ENCODE assay signal across 17 cellular contexts in the genomic region with DNA sequence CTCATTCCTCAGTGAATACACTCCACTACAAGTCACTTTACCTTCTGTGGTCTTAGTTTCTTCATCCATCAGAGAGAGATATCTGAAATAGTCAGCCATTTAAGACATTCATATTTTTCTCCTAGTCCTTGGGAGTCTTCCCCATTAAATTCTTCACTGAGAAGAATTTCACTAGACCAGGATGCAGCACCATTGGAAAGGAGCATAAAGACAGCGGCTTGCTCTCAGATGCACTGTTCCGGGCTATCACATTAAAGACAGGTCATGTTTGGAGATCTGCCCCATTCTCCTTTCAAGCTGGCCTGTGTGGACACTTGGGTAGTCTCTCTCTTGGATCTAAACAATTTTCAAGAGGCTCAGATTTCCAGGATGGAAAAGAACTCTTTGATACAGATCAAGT. TPM values are rescaled to one million over a fixed set of nuclear protein-coding genes. Genes with fewer than 3 reads are reported as not detected.
A peak's percentile ranks its signal among the peaks of the same experiment; 100 is the strongest.
DNase-seq lines count a peak whose midpoint lies in the region; ATAC-seq, FAIRE-seq and TF ChIP-seq lines count a peak whose summit lies in the region.
"Had no signal": no experiment of that assay in that cellular context is flagged by ENCODE, and none has a peak within 500 bp of the region (broad histone marks: within the 10 kb centered on the region; RNA-seq: fewer than 3 reads in every experiment).

No MANE protein-coding gene starts in this region.

- peak overlapping the region; percentile 45 to 64 for H3K4ac ChIP-seq in mesenchymal stem cell (ENCODE audit: low read depth in 1 of 2, low read length in 2 of 2)

- no peaks in the 10 kb centered on the region for H3K27me3 ChIP-seq in Loucy (ENCODE audit: insufficient read depth, low read length, poor library complexity, severe bottlenecking)
- no peaks in the 10 kb centered on the region for H3K27me3 ChIP-seq in K562 (ENCODE audit: control insufficient read depth in 2 of 2, insufficient read depth in 2 of 2, low read length in 2 of 2)
- no peaks in the 10 kb centered on the region for H3K27me3 ChIP-seq in mesenchymal stem cell (ENCODE audit: control insufficient read depth in 1 of 2, insufficient read depth in 1 of 2, low read length in 2 of 2)
- H3K27me3 ChIP-seq in smooth muscle cell (ENCODE audit: low read depth): no peaks in the 10 kb centered on the region
- no peaks in the 10 kb centered on the region for H3K27me3 ChIP-seq in upper lobe of right lung

- 0 out of 2 replicates have a peak, but pooled peaks cover 5% of the 10 kb centered on the region for H3F3A ChIP-seq in Loucy (ENCODE audit: low read depth)
- H3F3A ChIP-seq in smooth muscle cell (ENCODE audit: low read depth): no peaks in the 10 kb centered on the region

- no peak overlapping the region for H2BK120ac ChIP-seq in mesenchymal stem cell (ENCODE audit: low read depth, low read length)

- H3K79me1 ChIP-seq in mesenchymal stem cell (replicated peaks; ENCODE audit: low read length, poor library complexity, severe bottlenecking): no peaks in the 10 kb centered on the region

- peak overlapping the region; percentile 73 for H2AFZ ChIP-seq in Loucy (ENCODE audit: low read length)
- peak overlapping the region; percentile 4; the same call in 1 of the 2 replicates for H2AFZ ChIP-seq in K562 (ENCODE audit: low read depth, low read length)
- no peak overlapping the region for H2AFZ ChIP-seq in mesenchymal stem cell (ENCODE audit: low read depth, low read length)
- peak overlapping the region; percentile 26 for H2AFZ ChIP-seq in smooth muscle cell (ENCODE audit: low read depth)

- CTCF ChIA-PET in K562 (lab: Yijun Ruan, JAX; ENCODE audit: low intra/inter-chr PET ratio): interaction anchor here (0.6 kb wide), 1 partner anchor 1053 kb away, joined by 9 read pairs; no protein-coding TSS in a partner anchor

- peak overlapping the region; percentile 32 to 43 for H2BK12ac ChIP-seq in mesenchymal stem cell (ENCODE audit: low read length in 2 of 2)

- POLR2A ChIA-PET in K562 (lab: Yijun Ruan, JAX): no interaction called here

- peak overlapping the region in 1 of 2 experiments; percentile 6 for H3K18ac ChIP-seq in mesenchymal stem cell (ENCODE audit: low read depth in 1 of 2, low read length in 2 of 2)

- H3K4me1 ChIP-seq in Loucy (ENCODE audit: insufficient read depth, low read length, poor library complexity, severe bottlenecking): peaks cover 21% of the 10 kb centered on the region
- H3K4me1 ChIP-seq in K562 (replicated peaks in 1 of 2; ENCODE audit: control insufficient read depth in 2 of 2, insufficient read depth in 2 of 2, low read length in 2 of 2): no peaks in the 10 kb centered on the region
- peaks cover 4% of the 10 kb centered on the region for H3K4me1 ChIP-seq in mesenchymal stem cell (ENCODE audit: control insufficient read depth, insufficient read depth, low read depth, low read length)
- H3K4me1 ChIP-seq in smooth muscle cell (ENCODE audit: low read depth): peaks cover 7% of the 10 kb centered on the region
- no peaks in the 10 kb centered on the region for H3K4me1 ChIP-seq in upper lobe of right lung

- H3K4me2 ChIP-seq in Loucy (ENCODE audit: low read depth, low read length, poor library complexity, severe bottlenecking) (peak overlapping the region; percentile 87), K562 (ENCODE audit: insufficient read depth, low read length) (no peak overlapping the region), mesenchymal stem cell (ENCODE audit: low read length, poor library complexity, severe bottlenecking) (no peak overlapping the region), smooth muscle cell (peak overlapping the region; percentile 32)

- TF ChIP-seq POLR2A in K562 (conservative IDR thresholded peaks at IDR 0.05): no peak

- ATAC-seq in K562 (no peak), GM18861 (IDR thresholded peaks at IDR 0.05; ENCODE audit: unreplicated experiment) (no peak), upper lobe of right lung (no peak)
- ATAC-seq: activated CD4-positive, alpha-beta T cell treated with anti-CD3 and anti-CD28 coated beads for 36 hours; activated naive CD8-positive, alpha-beta T cell treated with anti-CD3 and anti-CD28 coated beads, Interleukin-2, amount 50 U/mL, for 24 hours; activated T-helper 17 cell treated with anti-CD3 and anti-CD28 coated beads, Interleukin-2, amount 50 U/mL, for 72 hours had no signal

- peak overlapping the region; percentile 19 for H4K8ac ChIP-seq in mesenchymal stem cell (ENCODE audit: low read length)

- H3K9me2 ChIP-seq in Loucy (replicated peaks; ENCODE audit: low read depth, low read length): no peaks in the 10 kb centered on the region

- no peak overlapping the region for H3K23ac ChIP-seq in mesenchymal stem cell (ENCODE audit: low read length in 2 of 2)

- DNase-seq in K562 (ENCODE audit: extremely low read depth in 1 of 4, low spot score in 3 of 4) (no peak), mesenchymal stem cell (no peak), smooth muscle cell (lab: John Stamatoyannopoulos, UW; ENCODE audit: unreplicated experiment) (no peak), upper lobe of right lung (no peak)
- DNase-seq in effector CD8-positive, alpha-beta T cell (lab: John Stamatoyannopoulos, UW): no peak
- DNase-seq: activated CD4-positive, alpha-beta T cell treated with anti-CD3 and anti-CD28 coated beads for 36 hours; activated naive CD8-positive, alpha-beta T cell treated with anti-CD3 and anti-CD28 coated beads, Interleukin-2, amount 50 U/mL, for 24 hours; C1 segment of cervical spinal cord; DMS 273 treated with DMSO at 0.1 percent for 48 hours; NCI-H1092 treated with DMSO at 0.1 percent for 48 hours; SIG-M5; stimulated activated CD4-positive, alpha-beta T cell treated with anti-CD3 and anti-CD28 coated beads, Interleukin-4, amount 100 ng/mL, for 1 hour had no signal

- no peak for TF ChIP-seq CTCF in Loucy (conservative IDR thresholded peaks at IDR 0.05; ENCODE audit: low read length)
- no peak for TF ChIP-seq CTCF in K562 (IDR thresholded peaks at IDR 0.05 in 2 of 3, conservative IDR thresholded peaks at IDR 0.05 in 1 of 3; ENCODE audit: insufficient read depth in 2 of 3, low read depth in 1 of 3, low read length in 3 of 3)
- no peak for TF ChIP-seq CTCF in smooth muscle cell (IDR thresholded peaks at IDR 0.05; ENCODE audit: borderline replicate concordance, insufficient read depth, poor library complexity, severe bottlenecking)
- TF ChIP-seq CTCF in upper lobe of right lung (IDR thresholded peaks at IDR 0.05): no peak

- H3K36me3 ChIP-seq in Loucy (ENCODE audit: insufficient read depth, low read length): no peaks in the 10 kb centered on the region
- no peaks in the 10 kb centered on the region for H3K36me3 ChIP-seq in K562 (ENCODE audit: control insufficient read depth, insufficient read depth, low read length)
- H3K36me3 ChIP-seq in mesenchymal stem cell (ENCODE audit: control insufficient read depth in 1 of 2, insufficient read depth in 2 of 2, low read depth in 1 of 2, low read length in 2 of 2): no peaks in the 10 kb centered on the region
- H3K36me3 ChIP-seq in smooth muscle cell (ENCODE audit: low read depth): no peaks in the 10 kb centered on the region
- H3K36me3 ChIP-seq in upper lobe of right lung: no peaks in the 10 kb centered on the region

- H3K79me2 ChIP-seq in Loucy (ENCODE audit: insufficient read depth, low read length) (no peaks in the 10 kb centered on the region), K562 (ENCODE audit: control insufficient read depth, insufficient read depth, low read length) (no peaks in the 10 kb centered on the region), smooth muscle cell (ENCODE audit: low read depth) (no peaks in the 10 kb centered on the region)

- H4K20me1 ChIP-seq in Loucy (ENCODE audit: insufficient read depth, low read length, poor library complexity, severe bottlenecking): no peaks in the 10 kb centered on the region
- no peaks in the 10 kb centered on the region for H4K20me1 ChIP-seq in K562 (replicated peaks; ENCODE audit: control insufficient read depth, insufficient read depth, low read length)
- no peaks in the 10 kb centered on the region for H4K20me1 ChIP-seq in smooth muscle cell (ENCODE audit: low read depth)

- TF ChIP-seq EP300 in K562 (IDR thresholded peaks at IDR 0.05; ENCODE audit: low read length): no peak

- H3K4me3 ChIP-seq in Loucy (ENCODE audit: low read length, poor library complexity, severe bottlenecking): peak overlapping the region; percentile 72
- H3K4me3 ChIP-seq in K562: no peak overlapping the region
- no peak overlapping the region for H3K4me3 ChIP-seq in mesenchymal stem cell (ENCODE audit: insufficient read depth in 1 of 2, low read depth in 1 of 2, low read length in 2 of 2)
- H3K4me3 ChIP-seq in smooth muscle cell: no peak overlapping the region
- H3K4me3 ChIP-seq in upper lobe of right lung: no peak overlapping the region

- WGBS in K562 (ENCODE audit: insufficient coverage, low coverage, missing lambda C conversion rate): 49% methylated on average over 2 of the region's 2 CpGs
- WGBS in mesenchymal stem cell: 100% methylated on average over 2 of the region's 2 CpGs
- WGBS in smooth muscle cell (ENCODE audit: low lambda C conversion rate): 96% methylated on average over 2 of the region's 2 CpGs

- no peak overlapping the region for H2BK5ac ChIP-seq in mesenchymal stem cell (ENCODE audit: low read depth, low read length, poor library complexity, severe bottlenecking)

- no peak overlapping the region for H4K91ac ChIP-seq in mesenchymal stem cell (ENCODE audit: low read length)

- no peak for FAIRE-seq in K562 (lab: Jason Lieb, UNC)
- FAIRE-seq: G401.6, islet of Langerhans had no signal

- H2AK5ac ChIP-seq in mesenchymal stem cell (ENCODE audit: low read length, severe bottlenecking): peak overlapping the region; percentile 13

- H2BK15ac ChIP-seq in mesenchymal stem cell (ENCODE audit: low read depth, poor library complexity, severe bottlenecking): no peak overlapping the region

- no TSS peak for BruUV-seq in K562 (replicated peaks; lab: Mats Ljungman, UMichigan)

- intact Hi-C loops in K562 (cut with micrococcal nuclease): no loop called here
- intact Hi-C loops in upper lobe of right lung (cut with DNase I): no loop called here

- in situ Hi-C loops in K562 (cut with MboI): no loop called here

- H3K9me1 ChIP-seq in K562 (ENCODE audit: control insufficient read depth, insufficient read depth, low read length): no peaks in the 10 kb centered on the region

- H3K27ac ChIP-seq in K562 (ENCODE audit: extremely low read depth, low read depth, low read length) (no peak overlapping the region), mesenchymal stem cell (ENCODE audit: low read length, poor library complexity, severe bottlenecking) (peak overlapping the region; percentile 50), smooth muscle cell (ENCODE audit: low read depth) (peak overlapping the region; percentile 33), upper lobe of right lung (no peak overlapping the region)

- no peak for TF ChIP-seq RAD21 in K562 (CRISPR knock-in tag; conservative IDR thresholded peaks at IDR 0.05 in 1 of 2, IDR thresholded peaks at IDR 0.05 in 1 of 2)

- H3K14ac ChIP-seq in mesenchymal stem cell (ENCODE audit: low read length in 2 of 2): no peak overlapping the region

- H3K9me3 ChIP-seq in Loucy (ENCODE audit: insufficient read depth, low read depth, low read length): no peaks in the 10 kb centered on the region
- no peaks in the 10 kb centered on the region for H3K9me3 ChIP-seq in K562 (replicated peaks; ENCODE audit: control insufficient read depth, insufficient read depth, low read depth, low read length)
- no peaks in the 10 kb centered on the region for H3K9me3 ChIP-seq in mesenchymal stem cell (ENCODE audit: control insufficient read depth, low read length)
- no peaks in the 10 kb centered on the region for H3K9me3 ChIP-seq in smooth muscle cell (replicated peaks; ENCODE audit: low read depth)
- H3K9me3 ChIP-seq in upper lobe of right lung: no peaks in the 10 kb centered on the region

- H3K9ac ChIP-seq in Loucy (ENCODE audit: low read depth, low read length, poor library complexity, severe bottlenecking) (peak overlapping the region; percentile 69), K562 (ENCODE audit: insufficient read depth in 1 of 2, low read depth in 2 of 2, low read length in 2 of 2) (no peak overlapping the region), mesenchymal stem cell (ENCODE audit: low read length) (no peak overlapping the region), smooth muscle cell (ENCODE audit: low read depth) (no peak overlapping the region)

RNA-seq across cellular contexts. Expression of gene ARID5B, which starts 32.2 kb away (rescaled TPM):
- total RNA-seq in K562 (2011; cell fraction: chromatin; rRNA removed; ENCODE audit: low replicate concordance): 12.6 and 16.5 TPM in 2 replicates
- 6.3 and 6.4 TPM in 2 replicates for total RNA-seq in K562 (2011; cell fraction: nucleolus; rRNA removed)
- total RNA-seq in K562 (2011; cell fraction: nucleoplasm; rRNA removed): 7.4 and 9.8 TPM in 2 replicates
- 1.4 and 2.1 TPM in 2 replicates for total RNA-seq in K562 (2014; rRNA removed)
- 0.80 and 1.3 TPM in 2 replicates for total RNA-seq in K562 (2014; rRNA removed; fragmentation: Illumina TruSeq; extraction: Trizol)
- 0.80 and 0.90 TPM in 2 replicates for total RNA-seq in K562 (2015; rRNA removed; fragmentation: Illumina TruSeq; extraction: Trizol)
- 1.2 and 1.6 TPM in 2 replicates for total RNA-seq in K562 (2021)
- polyA plus RNA-seq in K562 (2011; rRNA removed): 0.57 and 1.5 TPM in 2 replicates
- polyA plus RNA-seq in K562 (2011; cell fraction: cytosol; rRNA removed): 0.43 and 1.3 TPM in 2 replicates
- 1.2 and 3.5 TPM in 2 replicates for polyA plus RNA-seq in K562 (2011; cell fraction: nucleus; rRNA removed)
- 0.61 and 0.71 TPM in 2 replicates for polyA plus RNA-seq in K562 (2012)
- 0.64 and 0.73 TPM in 2 replicates for polyA plus RNA-seq in K562 (2014; fragmentation: Illumina TruSeq; extraction: Trizol)
- 1 to 10 TPM in 1 of 2 experiments, under 1 TPM in 1; 0.62 to 1.3 TPM for polyA plus RNA-seq in K562 (2014; fragmentation: Nextera tagmentation; extraction: Ambion mirVana)
- 0.48 and 0.58 TPM in 2 replicates for polyA plus RNA-seq in K562 (2014; rRNA removed)
- polyA minus RNA-seq in K562 (2011; rRNA and poly(A)+ RNA removed): 4.2 and 11.6 TPM in 2 replicates
- 2.6 and 3.0 TPM in 2 replicates for polyA minus RNA-seq in K562 (2011; cell fraction: cytosol; rRNA and poly(A)+ RNA removed)
- polyA minus RNA-seq in K562 (2011; cell fraction: nucleus; rRNA and poly(A)+ RNA removed): 7.7 and 12.4 TPM in 2 replicates
- 61.5 TPM for polyA plus RNA-seq in mesenchymal stem cell (2013, experiment 1 of 2)
- polyA plus RNA-seq in mesenchymal stem cell (2013, experiment 2 of 2): 57.0 TPM
- 67.6 and 69.4 TPM in 2 replicates for total RNA-seq in smooth muscle cell
- 49.0 and 52.7 TPM in 2 replicates for polyA plus RNA-seq in smooth muscle cell
- total RNA-seq in upper lobe of right lung: 34.1 TPM

Comparison
In these comparisons a context has a peak if more than half of its experiments do, and no peak if none do; other contexts are left out.
1. H3K4me2 ChIP-seq: peak in Loucy (single experiment) and smooth muscle cell (single experiment); none in K562 (single experiment) and mesenchymal stem cell (single experiment).
2. H3K27ac ChIP-seq: peak in mesenchymal stem cell (single experiment) and smooth muscle cell (single experiment); none in K562 (single experiment) and upper lobe of right lung (single experiment).